Comparison of ENCODE assay signal across 9 cellular contexts in the genomic region with DNA sequence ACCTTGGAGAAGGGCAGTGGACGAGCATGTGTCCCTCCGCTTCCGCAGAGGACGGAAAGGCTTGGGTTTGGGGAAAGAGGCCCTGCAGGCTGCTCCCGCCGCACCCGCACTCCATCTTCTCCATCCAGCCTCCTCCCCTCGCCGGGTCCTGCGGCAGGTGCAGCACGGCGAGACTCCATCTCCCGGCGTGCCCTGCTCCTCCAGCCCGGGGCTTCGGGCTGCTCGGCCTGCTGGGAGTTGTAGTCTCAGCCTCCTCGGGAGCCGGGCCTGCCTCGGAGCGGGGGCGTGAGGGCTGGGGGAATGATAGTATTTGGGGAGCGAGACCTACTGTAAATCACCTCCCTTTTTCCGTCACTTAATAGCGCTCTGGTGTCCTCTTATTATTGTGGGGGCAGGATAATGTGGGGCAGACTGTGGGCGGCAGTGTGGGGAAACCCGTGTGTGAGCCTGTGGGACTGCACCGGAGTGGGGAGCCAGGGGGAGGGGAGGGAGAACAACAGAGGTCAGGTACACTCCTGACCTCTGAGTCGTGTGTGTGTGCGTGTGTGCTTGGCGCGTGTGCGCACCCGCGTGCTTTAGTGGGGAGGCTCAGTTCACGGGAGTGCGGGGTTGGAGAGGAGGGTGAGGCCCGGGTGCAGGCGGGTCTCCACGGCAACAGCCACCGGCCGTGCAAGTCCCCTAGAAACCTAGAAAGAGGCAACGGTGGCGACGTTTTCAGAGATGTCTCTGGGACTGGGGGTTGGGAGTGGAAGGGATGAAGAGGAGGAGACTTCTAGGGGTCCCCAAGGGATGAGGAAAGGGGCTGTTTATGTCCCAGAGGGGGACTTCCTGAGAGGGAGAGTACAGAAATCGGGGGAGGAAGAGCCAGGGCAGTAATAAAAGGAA. TPM values are rescaled to one million over a fixed set of nuclear protein-coding genes. Genes with fewer than 3 reads are reported as not detected.
DNase-seq lines count a peak whose midpoint lies in the region; ATAC-seq, FAIRE-seq and TF ChIP-seq lines count a peak whose summit lies in the region.
"Had no signal": no experiment of that assay in that cellular context is flagged by ENCODE, and none has a peak within 500 bp of the region (broad histone marks: within the 10 kb centered on the region; RNA-seq: fewer than 3 reads in every experiment).

No MANE protein-coding gene starts in this region.

- H3K4me3 Mint-ChIP-seq in IgD-negative memory B cell, result peak overlapping the region in 3 of 4 donors; percentile 86 to 97 (median 96)

- ATAC-seq in GM21528 (IDR thresholded peaks at IDR 0.05; ENCODE audit: low FRiP score, unreplicated experiment), result peak; percentile 81
- ATAC-seq in gastroesophageal sphincter, result peak; percentile 95

- H3K4me1 ChIP-seq in gastroesophageal sphincter, result peaks cover 0 to 24% (median 11%) of the 10 kb centered on the region in 3 donors
- peaks cover 37% of the 10 kb centered on the region for H3K4me1 ChIP-seq in neuron (ENCODE audit: insufficient read depth, low read length)
- H3K4me1 ChIP-seq in stomach smooth muscle (ENCODE audit: control insufficient read depth, insufficient read depth, low read length), result peaks cover 13% of the 10 kb centered on the region

- TF ChIP-seq CTCF in D721Med (IDR thresholded peaks at IDR 0.05; ENCODE audit: insufficient read depth, missing control alignments) (no peak), gastroesophageal sphincter (IDR thresholded peaks at IDR 0.05) (peak in 2 of 4 experiments; percentile 18 to 24)

- H3K4me3 ChIP-seq in gastroesophageal sphincter (peak overlapping the region; percentile 35 to 59), neuron (ENCODE audit: low read length) (peak overlapping the region; percentile 78), stomach smooth muscle (ENCODE audit: low read length in 2 of 2) (peak overlapping the region; percentile 84 to 89)

- peaks cover 51% of the 10 kb centered on the region for H3K27me3 ChIP-seq in gastroesophageal sphincter
- no peaks in the 10 kb centered on the region for H3K27me3 ChIP-seq in neuron (ENCODE audit: insufficient read depth, low read length)
- H3K27me3 ChIP-seq in stomach smooth muscle (ENCODE audit: control insufficient read depth in 1 of 2, insufficient read depth in 2 of 2, low read length in 2 of 2), result peaks cover 35% of the 10 kb centered on the region in 2 donors

- peak overlapping the region; percentile 42 for H2AFZ ChIP-seq in neuron (ENCODE audit: low read depth, low read length)

- peak in 1 of 2 donors; percentile 10 for TF ChIP-seq POLR2A in gastroesophageal sphincter (IDR thresholded peaks at IDR 0.05)

- no peaks in the 10 kb centered on the region for H3K9me3 Mint-ChIP-seq in IgD-negative memory B cell

- H3K27ac Mint-ChIP-seq in IgD-negative memory B cell, result peak overlapping the region; percentile 73 to 81 (median 74)

- peak overlapping the region in 3 of 4 donors; percentile 46 to 50 (median 49) for H3K27ac ChIP-seq in gastroesophageal sphincter
- no peak overlapping the region for H3K27ac ChIP-seq in stomach smooth muscle (ENCODE audit: low read length)

- WGBS in gastroesophageal sphincter (ENCODE audit: low coverage in 1 of 2), 2 donors, result 2 to 5% methylated on average over 8 to 14 of the region's 46 CpGs

- H3K9ac ChIP-seq in stomach smooth muscle (ENCODE audit: low read length in 2 of 2), result peak overlapping the region; percentile 55 to 68

- H3K36me3 ChIP-seq in gastroesophageal sphincter (no peaks in the 10 kb centered on the region), neuron (ENCODE audit: insufficient read depth, low read length) (no peaks in the 10 kb centered on the region), stomach smooth muscle (ENCODE audit: control insufficient read depth in 2 of 2, insufficient read depth in 2 of 2, low read length in 2 of 2) (no peaks in the 10 kb centered on the region)

- DNase-seq in D721Med (ENCODE audit: insufficient read length, low spot score) (peak; percentile 100), RPMI8226 (peak; percentile 87), activated gamma-delta T cell treated with Interleukin-2 at 50 U/mL for 16 hours (peak; percentile 70)

- no peak for FAIRE-seq in D721Med (lab: Jason Lieb, UNC)
- FAIRE-seq: endometrium had no signal

- H3K9me3 ChIP-seq in gastroesophageal sphincter (no peaks in the 10 kb centered on the region), neuron (ENCODE audit: low read length) (no peaks in the 10 kb centered on the region), stomach smooth muscle (ENCODE audit: control insufficient read depth in 2 of 2, low read length in 2 of 2) (no peaks in the 10 kb centered on the region)

- peaks cover 0 to 13% (median 9%) of the 10 kb centered on the region in 3 donors for H3K4me1 Mint-ChIP-seq in IgD-negative memory B cell

- peaks cover 19% of the 10 kb centered on the region for H3K27me3 Mint-ChIP-seq in IgD-negative memory B cell

- no peaks in the 10 kb centered on the region for H3K36me3 Mint-ChIP-seq in IgD-negative memory B cell

- no peak for TF ChIP-seq EP300 in gastroesophageal sphincter (IDR thresholded peaks at IDR 0.05)

RNA-seq across cellular contexts. Expression of a gene that starts 4.1 kb away (rescaled TPM):
- polyA plus RNA-seq in IgD-negative memory B cell, result 0.04 TPM
- under 1 TPM in 2 of 4 donors, not detected in 2; 0.08 to 0.20 TPM for total RNA-seq in gastroesophageal sphincter

RNA-seq across cellular contexts. Expression of a gene that starts 18.1 kb away (rescaled TPM):
- 125 TPM for polyA plus RNA-seq in IgD-negative memory B cell
- 10 to 100 TPM; 66.5 to 95.0 (median 86.6) TPM for total RNA-seq in gastroesophageal sphincter

RNA-seq across cellular contexts. Expression of a gene that starts 50.7 kb away (rescaled TPM):
- not detected for polyA plus RNA-seq in IgD-negative memory B cell
- total RNA-seq in gastroesophageal sphincter, result not detected
